29 cellular contexts compared by ENCODE assay signal in genomic region chr22:30732426-30732825, GRCh38.
"Had no signal": no experiment of that assay in that cellular context is flagged by ENCODE, and none has a peak within 500 bp of the region (broad histone marks: within the 10 kb centered on the region; RNA-seq: fewer than 3 reads in every experiment).

No MANE protein-coding gene starts in this region.

- H3K4me3 ChIP-seq: ascending aorta, body of pancreas, K562, SJSA1 had no signal

- H3K27me3 ChIP-seq: ascending aorta, body of pancreas, SJSA1 had no signal

- ATAC-seq: activated naive CD4-positive, alpha-beta T cell treated with anti-CD3 and anti-CD28 coated beads, Interleukin-2, amount 50 U/mL, for 72 hours; activated naive CD8-positive, alpha-beta T cell treated with anti-CD3 and anti-CD28 coated beads, Interleukin-2, amount 50 U/mL, for 24 hours; activated T-cell treated with anti-CD3 and anti-CD28 coated beads, Interleukin-2, amount 50 U/mL, for 72 hours; body of pancreas; K562; T-cell had no signal

- H3K27ac ChIP-seq: ascending aorta, body of pancreas, SJSA1 had no signal

- H3K4me1 Mint-ChIP-seq: activated naive CD8-positive, alpha-beta T cell treated with anti-CD3 and anti-CD28 coated beads, Interleukin-2, amount 50 U/mL, for 24 hours; central memory CD8-positive, alpha-beta T cell; T-cell had no signal

- H3K9me3 ChIP-seq: ascending aorta, body of pancreas, SJSA1 had no signal

- H3K36me3 Mint-ChIP-seq: activated naive CD4-positive, alpha-beta T cell treated with anti-CD3 and anti-CD28 coated beads, Interleukin-2, amount 50 U/mL, for 72 hours; T-cell had no signal

- H3K27me3 Mint-ChIP-seq: activated CD4-positive, alpha-beta memory T cell treated with anti-CD3 and anti-CD28 coated beads, Interleukin-2, amount 10 ng/mL, durations not matched to agents 7 days and 5 days; central memory CD8-positive, alpha-beta T cell had no signal

- H3K4me3 Mint-ChIP-seq: activated CD4-positive, alpha-beta memory T cell treated with anti-CD3 and anti-CD28 coated beads, Interleukin-2, amount 10 ng/mL, durations not matched to agents 7 days and 5 days; activated naive CD8-positive, alpha-beta T cell treated with anti-CD3 and anti-CD28 coated beads, Interleukin-2, amount 50 U/mL, for 24 hours; activated T-cell treated with anti-CD3 and anti-CD28 coated beads, Interleukin-2, amount 50 U/mL, for 72 hours; central memory CD8-positive, alpha-beta T cell; T-cell had no signal

- H3K27ac Mint-ChIP-seq: activated CD4-positive, alpha-beta memory T cell treated with anti-CD3 and anti-CD28 coated beads, Interleukin-2, amount 10 ng/mL, durations not matched to agents 7 days and 5 days; activated naive CD8-positive, alpha-beta T cell treated with anti-CD3 and anti-CD28 coated beads, Interleukin-2, amount 50 U/mL, for 24 hours; activated T-cell treated with anti-CD3 and anti-CD28 coated beads, Interleukin-2, amount 50 U/mL, for 72 hours; activated T-helper 2 cell treated with anti-CD3 and anti-CD28 coated beads, Interferon-gamma antibody, Interleukin-2, Interleukin-4, amounts not matched to agents 10 μg/mL and 5 μg/mL and 100 μg/mL, durations not matched to agents 14 hours and 24 hours and 36 hours; T-cell had no signal

- H3K9me3 Mint-ChIP-seq: activated CD4-positive, alpha-beta memory T cell treated with anti-CD3 and anti-CD28 coated beads, Interleukin-2, amount 10 ng/mL, durations not matched to agents 7 days and 5 days; activated naive CD4-positive, alpha-beta T cell treated with anti-CD3 and anti-CD28 coated beads, Interleukin-2, amount 50 U/mL, for 72 hours; activated naive CD8-positive, alpha-beta T cell treated with anti-CD3 and anti-CD28 coated beads, Interleukin-2, amount 50 U/mL, for 24 hours; activated T-cell treated with anti-CD3 and anti-CD28 coated beads, Interleukin-2, amount 50 U/mL, for 72 hours; activated T-helper 2 cell treated with anti-CD3 and anti-CD28 coated beads, Interferon-gamma antibody, Interleukin-2, Interleukin-4, amounts not matched to agents 10 μg/mL and 5 μg/mL and 100 μg/mL, durations not matched to agents 14 hours and 24 hours and 36 hours; central memory CD8-positive, alpha-beta T cell; T-cell had no signal

- H3K36me3 ChIP-seq: ascending aorta, SJSA1 had no signal

- DNase-seq: activated CD4-positive, alpha-beta memory T cell treated with anti-CD3 and anti-CD28 coated beads, Interleukin-2, amount 10 ng/mL, durations not matched to agents 7 days and 5 days; activated CD4-positive, alpha-beta T cell treated with anti-CD3 and anti-CD28 coated beads, Interleukin-2, amount 50 U/mL, for 1 hour; activated CD4-positive, CD25-positive, alpha-beta regulatory T cell; activated CD8-positive, alpha-beta memory T cell treated with anti-CD3 and anti-CD28 coated beads, Interleukin-2, amount 50 U/mL, for 4 hours; activated naive CD4-positive, alpha-beta T cell; activated naive CD8-positive, alpha-beta T cell treated with anti-CD3 and anti-CD28 coated beads, Interleukin-2, amount 50 U/mL, for 24 hours; activated T-cell treated with anti-CD3 and anti-CD28 coated beads, Interleukin-2, amount 50 U/mL, for 72 hours; amniotic stem cell; body of pancreas; MM.1S; NCI-H1105; NCI-H1436; NCI-H1694 treated with DMSO at 0.1 percent for 48 hours; NCI-H2029 treated with DMSO at 0.1 percent for 48 hours; NCI-H345; NCI-H510A; NCI-H526 treated with DMSO at 0.1 percent for 48 hours; NCI-H82; NK-92 treated with Interleukin-12 subunit alpha and Interleukin-12 subunit beta, amount 100 ng/mL, for 24 hours; SHP77; T-cell; T-helper 2 cell; T1000 had no signal

- H3K4me1 ChIP-seq: ascending aorta, body of pancreas, SJSA1 had no signal
